10 cellular contexts compared by ENCODE assay signal in the genomic region with DNA sequence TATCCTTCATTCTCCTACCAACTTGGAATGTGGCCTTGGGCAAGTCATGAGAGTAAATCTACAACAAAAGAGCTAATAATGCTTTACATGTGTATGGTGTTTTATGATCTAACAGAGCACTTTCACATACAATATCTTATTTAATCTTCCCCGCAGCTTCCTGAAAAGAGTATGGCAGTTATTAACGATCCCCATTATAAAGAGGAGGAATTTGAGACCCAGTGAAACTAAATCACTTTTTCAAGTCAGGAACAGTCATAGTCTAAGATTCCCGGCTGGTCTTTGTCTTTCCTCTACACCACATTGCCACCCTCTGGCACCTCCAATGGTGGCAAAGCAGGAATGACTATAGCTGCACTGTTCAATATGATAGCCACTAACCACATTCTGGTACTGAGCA.
A peak's percentile ranks its signal among the peaks of the same experiment; 100 is the strongest.
DNase-seq lines count a peak whose midpoint lies in the region; ATAC-seq and TF ChIP-seq lines count a peak whose summit lies in the region.
"Had no signal": no experiment of that assay in that cellular context is flagged by ENCODE, and none has a peak within 500 bp of the region (broad histone marks: within the 10 kb centered on the region; RNA-seq: fewer than 3 reads in every experiment).

No MANE protein-coding gene starts in this region.

- intact Hi-C loops in mammary epithelial cell (cut with micrococcal nuclease) = loop anchor here (1.0 kb wide), 2 partner anchors 103 to 249 kb away; no protein-coding TSS in a partner anchor
- intact Hi-C loops in mucosa of descending colon (cut with DNase I, micrococcal nuclease) = no loop called here

- CTCF ChIA-PET in mammary epithelial cell (lab: Charles Lee; ENCODE audit: low non-redundant PET) = interaction anchor here (0.5 to 0.6 kb wide), 2 partner anchors 9 to 96 kb away, joined by 4 read pairs; no protein-coding TSS in a partner anchor

- H3K4me3 ChIP-seq in mammary epithelial cell (replicated peaks in 1 of 3; ENCODE audit: insufficient read depth in 1 of 3, low read depth in 2 of 3, low read length in 3 of 3) (no peak overlapping the region), mucosa of descending colon (no peak overlapping the region)

- peak; percentile 60 for TF ChIP-seq RAD21 in Ishikawa (IDR thresholded peaks at IDR 0.05; ENCODE audit: low read depth)

- H3K79me2 ChIP-seq in mammary epithelial cell (ENCODE audit: insufficient read depth, low read length) = no peaks in the 10 kb centered on the region

- 9% methylated on average over 3 of the region's 3 CpGs for WGBS in mammary epithelial cell (ENCODE audit: low coverage, missing lambda C conversion rate)

- no peaks in the 10 kb centered on the region for H3K9me3 ChIP-seq in mammary epithelial cell (replicated peaks; ENCODE audit: insufficient read depth, low read length)
- H3K9me3 ChIP-seq in mucosa of descending colon = no peaks in the 10 kb centered on the region

- no peaks in the 10 kb centered on the region for H4K20me1 ChIP-seq in mammary epithelial cell (ENCODE audit: insufficient read depth, low read length)

- ATAC-seq in mucosa of descending colon (peak; percentile 53), HG03039 (IDR thresholded peaks at IDR 0.05; ENCODE audit: unreplicated experiment) (no peak)
- no peak for ATAC-seq in activated T-cell treated with anti-CD3 and anti-CD28 coated beads, Interleukin-2, amount 50 U/mL, for 4 hours

- no peaks in the 10 kb centered on the region for H3K27me3 ChIP-seq in mammary epithelial cell (ENCODE audit: insufficient read depth, low read length)

- BruUV-seq in mammary epithelial cell (replicated peaks; lab: Mats Ljungman, UMichigan) = no TSS peak

- H3K4me3 Mint-ChIP-seq in activated T-cell treated with anti-CD3 and anti-CD28 coated beads, Interleukin-2, amount 50 U/mL, for 4 hours = no peak overlapping the region
- H3K4me3 Mint-ChIP-seq: activated T-cell treated with anti-CD3 and anti-CD28 coated beads, Interleukin-2, amount 50 U/mL, for 24 hours had no signal

- peaks cover 5% of the 10 kb centered on the region for H3K27me3 Mint-ChIP-seq in activated T-cell treated with anti-CD3 and anti-CD28 coated beads, Interleukin-2, amount 50 U/mL, for 4 hours (ENCODE audit: low read depth)

- DNase-seq in COLO829 (ENCODE audit: low spot score) (peak; percentile 52), mammary epithelial cell (peak; percentile 55), mucosa of descending colon (peak in 1 of 3 donors; percentile 24), cerebellar cortex (ENCODE audit: low spot score) (no peak), KBM-7 (no peak)
- DNase-seq in activated T-cell treated with anti-CD3 and anti-CD28 coated beads, Interleukin-2, amount 50 U/mL, for 4 hours = no peak
- DNase-seq: activated T-cell treated with anti-CD3 and anti-CD28 coated beads, Interleukin-2, amount 50 U/mL, for 24 hours; glutamatergic neuron had no signal

- H3K9me3 Mint-ChIP-seq in activated T-cell treated with anti-CD3 and anti-CD28 coated beads, Interleukin-2, amount 50 U/mL, for 4 hours = no peaks in the 10 kb centered on the region
- H3K9me3 Mint-ChIP-seq: activated T-cell treated with anti-CD3 and anti-CD28 coated beads, Interleukin-2, amount 50 U/mL, for 24 hours had no signal

- peak overlapping the region; percentile 74 for H3K4me2 ChIP-seq in mammary epithelial cell (ENCODE audit: insufficient read depth, low read depth, low read length)

- H3K4me1 Mint-ChIP-seq in activated T-cell treated with anti-CD3 and anti-CD28 coated beads, Interleukin-2, amount 50 U/mL, for 4 hours (ENCODE audit: low read depth) = no peaks in the 10 kb centered on the region

- in situ Hi-C loops in mammary epithelial cell (cut with MboI; ENCODE audit: low sequenced_read_pairs in 2 of 2) (no loop called here), KBM-7 (cut with MboI; ENCODE audit: low pct_unique_long_range_greater_than_20kb, low sequenced_read_pairs) (no loop called here)

- H2AFZ ChIP-seq in mammary epithelial cell (ENCODE audit: low read depth, low read length) = peak overlapping the region; percentile 78

- dilution Hi-C loops in mammary epithelial cell (cut with HindIII; ENCODE audit: low sequenced_read_pairs) = loop anchor here (25.0 kb wide), 1 partner anchor 111 kb away; a partner anchor contains a TSS

- peaks cover 3% of the 10 kb centered on the region for H3K36me3 ChIP-seq in mammary epithelial cell (ENCODE audit: insufficient read depth, low read length)
- H3K36me3 ChIP-seq in mucosa of descending colon (ENCODE audit: low read depth) = no peaks in the 10 kb centered on the region

- no peaks in the 10 kb centered on the region for H3K36me3 Mint-ChIP-seq in activated T-cell treated with anti-CD3 and anti-CD28 coated beads, Interleukin-2, amount 50 U/mL, for 4 hours (ENCODE audit: insufficient read depth)

- TF ChIP-seq CTCF in mammary epithelial cell (conservative IDR thresholded peaks at IDR 0.05 in 1 of 2, IDR thresholded peaks at IDR 0.05 in 1 of 2; ENCODE audit: extremely low read depth in 1 of 2, insufficient read depth in 1 of 2, low read depth in 1 of 2, low read length in 2 of 2) (peak; percentile 46 to 68), mucosa of descending colon (IDR thresholded peaks at IDR 0.05) (no peak)

- no peak overlapping the region for H3K9ac ChIP-seq in mammary epithelial cell (ENCODE audit: insufficient read depth, low read length)

- no peak for TF ChIP-seq EP300 in Ishikawa (IDR thresholded peaks at IDR 0.05; ENCODE audit: borderline replicate concordance)

- H3K4me1 ChIP-seq in mammary epithelial cell (ENCODE audit: insufficient read depth, low read length) = peaks cover 25% of the 10 kb centered on the region
- H3K4me1 ChIP-seq in mucosa of descending colon (ENCODE audit: low read depth) = no peaks in the 10 kb centered on the region

- peak overlapping the region; percentile 47 for H3K27ac ChIP-seq in mammary epithelial cell (ENCODE audit: insufficient read depth, low read depth, low read length)

TF ChIP-seq in Ishikawa, 13 proteins besides CTCF, POLR2A, EP300 and RAD21:
- TF ChIP-seq, protein P1, sequence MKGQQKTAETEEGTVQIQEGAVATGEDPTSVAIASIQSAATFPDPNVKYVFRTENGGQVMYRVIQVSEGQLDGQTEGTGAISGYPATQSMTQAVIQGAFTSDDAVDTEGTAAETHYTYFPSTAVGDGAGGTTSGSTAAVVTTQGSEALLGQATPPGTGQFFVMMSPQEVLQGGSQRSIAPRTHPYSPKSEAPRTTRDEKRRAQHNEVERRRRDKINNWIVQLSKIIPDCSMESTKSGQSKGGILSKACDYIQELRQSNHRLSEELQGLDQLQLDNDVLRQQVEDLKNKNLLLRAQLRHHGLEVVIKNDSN (IDR thresholded peaks at IDR 0.05) = no peak
- TF ChIP-seq, protein P2, sequence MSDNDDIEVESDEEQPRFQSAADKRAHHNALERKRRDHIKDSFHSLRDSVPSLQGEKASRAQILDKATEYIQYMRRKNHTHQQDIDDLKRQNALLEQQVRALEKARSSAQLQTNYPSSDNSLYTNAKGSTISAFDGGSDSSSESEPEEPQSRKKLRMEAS (IDR thresholded peaks at IDR 0.05) = no peak
- TF ChIP-seq CEBPB (IDR thresholded peaks at IDR 0.05) (no peak), CREB1 (IDR thresholded peaks at IDR 0.05; ENCODE audit: low read depth) (no peak), EGR1 (IDR thresholded peaks at IDR 0.05) (no peak), TAF1 (IDR thresholded peaks at IDR 0.05; ENCODE audit: low read depth) (no peak), TCF12 (IDR thresholded peaks at IDR 0.05; ENCODE audit: low read depth) (no peak), FOXM1 (IDR thresholded peaks at IDR 0.05; ENCODE audit: borderline replicate concordance, low read depth) (no peak), NFIC (IDR thresholded peaks at IDR 0.05) (no peak), TEAD4 (IDR thresholded peaks at IDR 0.05) (no peak), ZBTB7A (IDR thresholded peaks at IDR 0.05; ENCODE audit: low read depth) (no peak), YY1 (IDR thresholded peaks at IDR 0.05; ENCODE audit: low read depth) (no peak)
- TF ChIP-seq, protein P3, sequence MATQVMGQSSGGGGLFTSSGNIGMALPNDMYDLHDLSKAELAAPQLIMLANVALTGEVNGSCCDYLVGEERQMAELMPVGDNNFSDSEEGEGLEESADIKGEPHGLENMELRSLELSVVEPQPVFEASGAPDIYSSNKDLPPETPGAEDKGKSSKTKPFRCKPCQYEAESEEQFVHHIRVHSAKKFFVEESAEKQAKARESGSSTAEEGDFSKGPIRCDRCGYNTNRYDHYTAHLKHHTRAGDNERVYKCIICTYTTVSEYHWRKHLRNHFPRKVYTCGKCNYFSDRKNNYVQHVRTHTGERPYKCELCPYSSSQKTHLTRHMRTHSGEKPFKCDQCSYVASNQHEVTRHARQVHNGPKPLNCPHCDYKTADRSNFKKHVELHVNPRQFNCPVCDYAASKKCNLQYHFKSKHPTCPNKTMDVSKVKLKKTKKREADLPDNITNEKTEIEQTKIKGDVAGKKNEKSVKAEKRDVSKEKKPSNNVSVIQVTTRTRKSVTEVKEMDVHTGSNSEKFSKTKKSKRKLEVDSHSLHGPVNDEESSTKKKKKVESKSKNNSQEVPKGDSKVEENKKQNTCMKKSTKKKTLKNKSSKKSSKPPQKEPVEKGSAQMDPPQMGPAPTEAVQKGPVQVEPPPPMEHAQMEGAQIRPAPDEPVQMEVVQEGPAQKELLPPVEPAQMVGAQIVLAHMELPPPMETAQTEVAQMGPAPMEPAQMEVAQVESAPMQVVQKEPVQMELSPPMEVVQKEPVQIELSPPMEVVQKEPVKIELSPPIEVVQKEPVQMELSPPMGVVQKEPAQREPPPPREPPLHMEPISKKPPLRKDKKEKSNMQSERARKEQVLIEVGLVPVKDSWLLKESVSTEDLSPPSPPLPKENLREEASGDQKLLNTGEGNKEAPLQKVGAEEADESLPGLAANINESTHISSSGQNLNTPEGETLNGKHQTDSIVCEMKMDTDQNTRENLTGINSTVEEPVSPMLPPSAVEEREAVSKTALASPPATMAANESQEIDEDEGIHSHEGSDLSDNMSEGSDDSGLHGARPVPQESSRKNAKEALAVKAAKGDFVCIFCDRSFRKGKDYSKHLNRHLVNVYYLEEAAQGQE (IDR thresholded peaks at IDR 0.05; ENCODE audit: low read depth) = no peak

Comparison
In these comparisons a context has a peak if more than half of its experiments do, and no peak if none do; other contexts are left out.
1. DNase-seq: peak in COLO829 (single experiment) and mammary epithelial cell (single experiment); none in cerebellar cortex (single experiment), KBM-7 (single experiment) and activated T-cell treated with anti-CD3 and anti-CD28 coated beads, Interleukin-2, amount 50 U/mL, for 4 hours (single experiment).